ENCODE assay signal across 9 cellular contexts in the genomic region with DNA sequence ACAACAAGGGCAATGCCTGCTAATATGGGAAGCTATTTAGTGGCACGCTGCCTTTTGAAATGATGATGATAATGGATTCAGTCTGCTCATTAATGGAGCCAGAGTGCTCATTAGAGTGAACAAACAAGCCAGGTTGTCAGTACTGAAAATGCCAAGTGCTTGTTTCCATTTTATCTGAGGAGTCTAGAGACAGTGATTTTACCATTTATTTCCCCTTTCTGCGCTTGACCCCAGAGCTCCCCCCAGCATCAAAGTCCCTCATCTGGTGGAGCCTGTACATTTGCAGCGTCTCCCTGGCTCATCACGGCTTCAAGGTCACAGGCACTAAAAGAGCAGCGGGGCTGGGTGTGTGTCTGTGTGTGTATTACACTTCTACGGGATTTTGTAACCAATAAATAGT.
DNase-seq lines count a peak whose midpoint lies in the region; ATAC-seq, FAIRE-seq and TF ChIP-seq lines count a peak whose summit lies in the region.
"Had no signal": no experiment of that assay in that cellular context is flagged by ENCODE, and none has a peak within 500 bp of the region (broad histone marks: within the 10 kb centered on the region; RNA-seq: fewer than 3 reads in every experiment).

No MANE protein-coding gene starts in this region.

- CTCF ChIA-PET in A549 (lab: Yijun Ruan, JAX), result interaction anchor here (0.6 kb wide), 1 partner anchor 1790 kb away, joined by 3 read pairs; no protein-coding TSS in a partner anchor
- CTCF ChIA-PET in activated naive CD4-positive, alpha-beta T cell treated with anti-CD3 and anti-CD28 coated beads, Interleukin-2, amount 10 ng/mL, durations not matched to agents 7 days and 5 days (lab: Charles Lee), result no interaction called here

- no peaks in the 10 kb centered on the region for H3K36me3 ChIP-seq in left lung

- H3K4me3 ChIP-seq in A549 (0 out of 3 replicates have a peak overlapping the region, but pooled peaks have one; percentile 5), astrocyte of the cerebellum (ENCODE audit: low read depth, low read length) (peak overlapping the region; percentile 40), left lung (peak overlapping the region in 1 of 2 donors; percentile 17)

- WGBS in A549 (ENCODE audit: missing lambda C conversion rate), result 34% methylated on average over 5 of the region's 6 CpGs

- H3K9me3 ChIP-seq in A549 (no peaks in the 10 kb centered on the region), left lung (no peaks in the 10 kb centered on the region)

- no peak for FAIRE-seq in A549 (lab: Jason Lieb, UNC)

- H3K27ac ChIP-seq in A549, result no peak overlapping the region
- no peak overlapping the region for H3K27ac ChIP-seq in left lung
- H3K27ac ChIP-seq: foreskin keratinocyte had no signal

- ATAC-seq in A549, result no peak
- ATAC-seq in GM18909 (IDR thresholded peaks at IDR 0.05; ENCODE audit: poor library complexity, unreplicated experiment), result no peak
- no peak for ATAC-seq in HG02763 (IDR thresholded peaks at IDR 0.05; ENCODE audit: unreplicated experiment)
- no peak for ATAC-seq in left lung

- peak overlapping the region; percentile 57 for H3K4me2 ChIP-seq in A549

- H3K9me3 Mint-ChIP-seq in HFFc6, result no peaks in the 10 kb centered on the region
- H3K9me3 Mint-ChIP-seq in mesothelial cell of epicardium, result peaks cover 4% of the 10 kb centered on the region
- H3K9me3 Mint-ChIP-seq in activated naive CD4-positive, alpha-beta T cell treated with anti-CD3 and anti-CD28 coated beads, Interleukin-2, amount 10 ng/mL, durations not matched to agents 7 days and 5 days, result no peaks in the 10 kb centered on the region

- in situ Hi-C loops in astrocyte of the cerebellum (cut with HindIII; ENCODE audit: low sequenced_read_pairs), result no loop called here

- DNase-seq in A549 (ENCODE audit: low read depth in 1 of 2, low spot score in 1 of 2) (no peak), HFFc6 (no peak), astrocyte of the cerebellum (ENCODE audit: low read depth) (no peak), mesothelial cell of epicardium (ENCODE audit: low spot score in 2 of 2, unreplicated experiment in 2 of 2) (no peak), left lung (no peak)
- DNase-seq in activated naive CD4-positive, alpha-beta T cell treated with anti-CD3 and anti-CD28 coated beads, Interleukin-2, amount 10 ng/mL, durations not matched to agents 7 days and 5 days, result no peak
- DNase-seq: foreskin keratinocyte had no signal

- TF ChIP-seq EP300 in A549 (IDR thresholded peaks at IDR 0.05), result no peak

- H3K36me3 Mint-ChIP-seq in HFFc6 (ENCODE audit: low read depth) (no peaks in the 10 kb centered on the region; the same call in 1 of the 2 replicates), mesothelial cell of epicardium (no peaks in the 10 kb centered on the region)
- H3K36me3 Mint-ChIP-seq in activated naive CD4-positive, alpha-beta T cell treated with anti-CD3 and anti-CD28 coated beads, Interleukin-2, amount 10 ng/mL, durations not matched to agents 7 days and 5 days, result no peaks in the 10 kb centered on the region

- H3K4me1 ChIP-seq in A549 (no peaks in the 10 kb centered on the region), left lung (no peaks in the 10 kb centered on the region)
- H3K4me1 ChIP-seq: foreskin keratinocyte had no signal

- H3K4me1 Mint-ChIP-seq in HFFc6 (ENCODE audit: low read depth), result peaks cover 61% of the 10 kb centered on the region
- peaks cover 25% of the 10 kb centered on the region for H3K4me1 Mint-ChIP-seq in mesothelial cell of epicardium
- H3K4me1 Mint-ChIP-seq in activated naive CD4-positive, alpha-beta T cell treated with anti-CD3 and anti-CD28 coated beads, Interleukin-2, amount 10 ng/mL, durations not matched to agents 7 days and 5 days, result peaks cover 10% of the 10 kb centered on the region

- no peak for TF ChIP-seq POLR2A in A549 (IDR thresholded peaks at IDR 0.05; ENCODE audit: low read length)

- TF ChIP-seq RAD21 in A549 (conservative IDR thresholded peaks at IDR 0.05 in 1 of 2, IDR thresholded peaks at IDR 0.05 in 1 of 2), result no peak

- H3K27ac Mint-ChIP-seq in HFFc6, result peak overlapping the region; percentile 85
- no peak overlapping the region for H3K27ac Mint-ChIP-seq in mesothelial cell of epicardium
- H3K27ac Mint-ChIP-seq in activated naive CD4-positive, alpha-beta T cell treated with anti-CD3 and anti-CD28 coated beads, Interleukin-2, amount 10 ng/mL, durations not matched to agents 7 days and 5 days, result no peak overlapping the region

- intact Hi-C loops in left lung (cut with DNase I), result no loop called here

- peak overlapping the region; percentile 88 for H3K4me3 Mint-ChIP-seq in HFFc6
- peak overlapping the region; percentile 78 for H3K4me3 Mint-ChIP-seq in mesothelial cell of epicardium
- H3K4me3 Mint-ChIP-seq in activated naive CD4-positive, alpha-beta T cell treated with anti-CD3 and anti-CD28 coated beads, Interleukin-2, amount 10 ng/mL, durations not matched to agents 7 days and 5 days, result no peak overlapping the region

- no peak for TF ChIP-seq CTCF in A549 (IDR thresholded peaks at IDR 0.05)
- TF ChIP-seq CTCF in HFFc6 (IDR thresholded peaks at IDR 0.05), result no peak
- no peak for TF ChIP-seq CTCF in astrocyte of the cerebellum (IDR thresholded peaks at IDR 0.05; ENCODE audit: low read depth, low read length, missing control alignments)
- TF ChIP-seq CTCF in mesothelial cell of epicardium (IDR thresholded peaks at IDR 0.05; ENCODE audit: unreplicated experiment), result no peak
- TF ChIP-seq CTCF in left lung (IDR thresholded peaks at IDR 0.05), result no peak

- peaks cover 12 to 32% of the 10 kb centered on the region in 2 donors for H3K27me3 ChIP-seq in left lung

- POLR2A ChIA-PET in A549 (lab: Yijun Ruan, JAX), result no interaction called here

- H3K27me3 Mint-ChIP-seq in HFFc6 (ENCODE audit: insufficient read depth) (peaks cover 1% of the 10 kb centered on the region), mesothelial cell of epicardium (ENCODE audit: low read depth) (no peaks in the 10 kb centered on the region)
- H3K27me3 Mint-ChIP-seq in activated naive CD4-positive, alpha-beta T cell treated with anti-CD3 and anti-CD28 coated beads, Interleukin-2, amount 10 ng/mL, durations not matched to agents 7 days and 5 days, result peaks cover 34% of the 10 kb centered on the region

TF ChIP-seq in A549, 52 proteins besides CTCF, POLR2A, EP300 and RAD21:
- no peak for TF ChIP-seq MYC (IDR thresholded peaks at IDR 0.05; ENCODE audit: borderline replicate concordance, low read length)
- no peak for TF ChIP-seq HOXB13 (CRISPR knock-in tag; IDR thresholded peaks at IDR 0.05; ENCODE audit: low read depth)
- no peak for TF ChIP-seq EHMT2 (IDR thresholded peaks at IDR 0.05; ENCODE audit: low read depth)
- no peak for TF ChIP-seq POLR2AphosphoS2 (conservative IDR thresholded peaks at IDR 0.05; ENCODE audit: low read length)
- no peak for TF ChIP-seq ESRRA (IDR thresholded peaks at IDR 0.05; ENCODE audit: borderline replicate concordance, low read length)
- TF ChIP-seq, protein P1, sequence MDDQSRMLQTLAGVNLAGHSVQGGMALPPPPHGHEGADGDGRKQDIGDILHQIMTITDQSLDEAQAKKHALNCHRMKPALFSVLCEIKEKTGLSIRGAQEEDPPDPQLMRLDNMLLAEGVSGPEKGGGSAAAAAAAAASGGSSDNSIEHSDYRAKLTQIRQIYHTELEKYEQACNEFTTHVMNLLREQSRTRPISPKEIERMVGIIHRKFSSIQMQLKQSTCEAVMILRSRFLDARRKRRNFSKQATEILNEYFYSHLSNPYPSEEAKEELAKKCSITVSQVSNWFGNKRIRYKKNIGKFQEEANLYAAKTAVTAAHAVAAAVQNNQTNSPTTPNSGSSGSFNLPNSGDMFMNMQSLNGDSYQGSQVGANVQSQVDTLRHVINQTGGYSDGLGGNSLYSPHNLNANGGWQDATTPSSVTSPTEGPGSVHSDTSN (IDR thresholded peaks at IDR 0.05), result no peak
- TF ChIP-seq TP53 (CRISPR knock-in tag; IDR thresholded peaks at IDR 0.05), result no peak
- TF ChIP-seq MAZ (IDR thresholded peaks at IDR 0.05; ENCODE audit: borderline replicate concordance, low read depth, low read length), result no peak
- TF ChIP-seq CHD4 (IDR thresholded peaks at IDR 0.05; ENCODE audit: borderline replicate concordance), result no peak
- TF ChIP-seq EHF (CRISPR knock-in tag; IDR thresholded peaks at IDR 0.05), result no peak
- no peak for TF ChIP-seq FOXS1 (CRISPR knock-in tag; IDR thresholded peaks at IDR 0.05)
- TF ChIP-seq, protein P2, sequence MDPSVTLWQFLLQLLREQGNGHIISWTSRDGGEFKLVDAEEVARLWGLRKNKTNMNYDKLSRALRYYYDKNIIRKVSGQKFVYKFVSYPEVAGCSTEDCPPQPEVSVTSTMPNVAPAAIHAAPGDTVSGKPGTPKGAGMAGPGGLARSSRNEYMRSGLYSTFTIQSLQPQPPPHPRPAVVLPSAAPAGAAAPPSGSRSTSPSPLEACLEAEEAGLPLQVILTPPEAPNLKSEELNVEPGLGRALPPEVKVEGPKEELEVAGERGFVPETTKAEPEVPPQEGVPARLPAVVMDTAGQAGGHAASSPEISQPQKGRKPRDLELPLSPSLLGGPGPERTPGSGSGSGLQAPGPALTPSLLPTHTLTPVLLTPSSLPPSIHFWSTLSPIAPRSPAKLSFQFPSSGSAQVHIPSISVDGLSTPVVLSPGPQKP (IDR thresholded peaks at IDR 0.05; ENCODE audit: low read depth, low read length), result no peak
- TF ChIP-seq BHLHE40 (IDR thresholded peaks at IDR 0.05; ENCODE audit: low read depth, low read length), result no peak
- TF ChIP-seq ZSCAN20 (CRISPR knock-in tag; IDR thresholded peaks at IDR 0.05), result no peak
- no peak for TF ChIP-seq FOSL2 (IDR thresholded peaks at IDR 0.05)
- TF ChIP-seq FOSL2 (CRISPR knock-in tag; IDR thresholded peaks at IDR 0.05), result no peak
- no peak for TF ChIP-seq TFCP2L1 (CRISPR knock-in tag; IDR thresholded peaks at IDR 0.05)
- TF ChIP-seq KDM1A (IDR thresholded peaks at IDR 0.05; ENCODE audit: low read depth), result no peak
- TF ChIP-seq, protein P3, sequence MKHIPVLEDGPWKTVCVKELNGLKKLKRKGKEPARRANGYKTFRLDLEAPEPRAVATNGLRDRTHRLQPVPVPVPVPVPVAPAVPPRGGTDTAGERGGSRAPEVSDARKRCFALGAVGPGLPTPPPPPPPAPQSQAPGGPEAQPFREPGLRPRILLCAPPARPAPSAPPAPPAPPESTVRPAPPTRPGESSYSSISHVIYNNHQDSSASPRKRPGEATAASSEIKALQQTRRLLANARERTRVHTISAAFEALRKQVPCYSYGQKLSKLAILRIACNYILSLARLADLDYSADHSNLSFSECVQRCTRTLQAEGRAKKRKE (CRISPR knock-in tag; IDR thresholded peaks at IDR 0.05; ENCODE audit: low read depth), result no peak
